Comparison of ENCODE assay signal across 8 cellular contexts in genomic region chr1:6554031-6554906, GRCh38. TPM values are rescaled to one million over a fixed set of nuclear protein-coding genes. Genes with fewer than 3 reads are reported as not detected.
DNase-seq lines count a peak whose midpoint lies in the region; ATAC-seq and TF ChIP-seq lines count a peak whose summit lies in the region.

NOL9 (minus strand) TSS chr1:6554513; CDS start chr1:6554502, 11 bp downstream.

- 2 to 8% (median 4%) methylated on average over 20 to 87 of the region's 87 CpGs for WGBS in heart left ventricle, 4 donors
- WGBS in upper lobe of left lung, 2 donors = 5 to 16% methylated on average over 13 to 22 of the region's 87 CpGs

- H3K4me3 ChIP-seq in adipocyte (ENCODE audit: low read length) (peak within 1 kb of the TSS; percentile 98), heart left ventricle (peak within 1 kb of the TSS; percentile 88 to 100 (median 96)), upper lobe of left lung (peak within 1 kb of the TSS; percentile 66 to 94 (median 82))

- TF ChIP-seq EP300 in upper lobe of left lung (IDR thresholded peaks at IDR 0.05) = peak in 1 of 4 donors; percentile 27

- H3K4me1 ChIP-seq in adipocyte (ENCODE audit: control insufficient read depth, insufficient read depth, low read length) (peaks cover 15% of the 10 kb centered on the region), heart left ventricle (peaks cover 4 to 24% (median 19%) of the 10 kb centered on the region in 12 donors), upper lobe of left lung (peaks cover 19 to 27% (median 23%) of the 10 kb centered on the region in 4 donors)

- intact Hi-C loops in heart left ventricle (cut with DNase I) (loop anchor here in 6 of 10 donors (1.0 to 10.0 kb wide), 8 partner anchors 25 to 93 kb away; partner anchors contain the start of genes KLHL21 (in 1 of the 6) and ZBTB48 (in 1 of the 6)), posterior cingulate gyrus (cut with DNase I) (loop anchor here (1.0 to 5.0 kb wide), 2 partner anchors 43 to 147 kb away; partner anchors contain the start of gene DNAJC11)

- H3K27ac ChIP-seq in heart left ventricle (peak within 1 kb of the TSS; percentile 70 to 90 (median 82)), upper lobe of left lung (peak within 1 kb of the TSS; percentile 74 to 84 (median 80))

- peaks cover 6% of the 10 kb centered on the region for H3K36me3 ChIP-seq in adipocyte (ENCODE audit: control insufficient read depth, insufficient read depth, low read length, severe bottlenecking)
- peaks cover 0 to 24% (median 18%) of the 10 kb centered on the region in 9 donors for H3K36me3 ChIP-seq in heart left ventricle
- peaks cover 0 to 18% (median 11%) of the 10 kb centered on the region in 4 donors for H3K36me3 ChIP-seq in upper lobe of left lung

- H3K9me3 ChIP-seq in adipocyte (ENCODE audit: control insufficient read depth, low read length) (no peaks in the 10 kb centered on the region), heart left ventricle (no peaks in the 10 kb centered on the region), upper lobe of left lung (no peaks in the 10 kb centered on the region)

- no peaks in the 10 kb centered on the region for H3K27me3 ChIP-seq in adipocyte (replicated peaks; ENCODE audit: control insufficient read depth, insufficient read depth, low read length)
- no peaks in the 10 kb centered on the region for H3K27me3 ChIP-seq in heart left ventricle
- no peaks in the 10 kb centered on the region for H3K27me3 ChIP-seq in upper lobe of left lung

- peak in 1 of 2 donors; percentile 60 for TF ChIP-seq POLR2A in heart left ventricle (IDR thresholded peaks at IDR 0.05)
- TF ChIP-seq POLR2A in upper lobe of left lung (IDR thresholded peaks at IDR 0.05) = peak in 1 of 4 donors; percentile 67

- TF ChIP-seq CTCF in GM12873 (IDR thresholded peaks at IDR 0.05; ENCODE audit: insufficient read depth, low read depth, low read length, missing control alignments) (peak; percentile 93), heart left ventricle (IDR thresholded peaks at IDR 0.05) (peak; percentile 95 to 99 (median 98)), upper lobe of left lung (IDR thresholded peaks at IDR 0.05) (peak; percentile 92 to 99 (median 97))

- H3K9ac ChIP-seq in adipocyte (ENCODE audit: low read length) = peak within 1 kb of the TSS; percentile 95

- DNase-seq in NCI-H128 (lab: John Stamatoyannopoulos, UW; ENCODE audit: unreplicated experiment) (peak; percentile 90), SW480 (ENCODE audit: low spot score) (peak; percentile 85), adipocyte (ENCODE audit: low read depth) (peak; percentile 96), heart left ventricle (peak; percentile 94 to 98 (median 96)), posterior cingulate gyrus (peak; percentile 87 to 99 (median 94)), upper lobe of left lung (peak; percentile 96 to 99)

- peak; percentile 94 for ATAC-seq in HG02759 (IDR thresholded peaks at IDR 0.05; ENCODE audit: unreplicated experiment)
- ATAC-seq in heart left ventricle = peak; percentile 91 to 98 (median 98)
- ATAC-seq in upper lobe of left lung (ENCODE audit: low FRiP score in 2 of 2) = peak; percentile 96 to 100

RNA-seq across cellular contexts. Expression of gene NOL9, which starts in this region (rescaled TPM):
- 10 to 100 TPM; 13.1 to 20.6 (median 16.5) TPM for total RNA-seq in heart left ventricle
- 1 to 10 TPM; 5.7 to 5.8 TPM for polyA plus RNA-seq in heart left ventricle
- total RNA-seq in upper lobe of left lung = 10 to 100 TPM; 19.6 to 41.9 (median 24.7) TPM

Comparison
In these comparisons a context has a peak if more than half of its experiments do, and no peak if none do; other contexts are left out.
1. Peak in every context shown above with its lines: DNase-seq, ATAC-seq, H3K4me3 ChIP-seq and H3K27ac ChIP-seq.